ENCODE assay signal across 11 cellular contexts in the genomic region with DNA sequence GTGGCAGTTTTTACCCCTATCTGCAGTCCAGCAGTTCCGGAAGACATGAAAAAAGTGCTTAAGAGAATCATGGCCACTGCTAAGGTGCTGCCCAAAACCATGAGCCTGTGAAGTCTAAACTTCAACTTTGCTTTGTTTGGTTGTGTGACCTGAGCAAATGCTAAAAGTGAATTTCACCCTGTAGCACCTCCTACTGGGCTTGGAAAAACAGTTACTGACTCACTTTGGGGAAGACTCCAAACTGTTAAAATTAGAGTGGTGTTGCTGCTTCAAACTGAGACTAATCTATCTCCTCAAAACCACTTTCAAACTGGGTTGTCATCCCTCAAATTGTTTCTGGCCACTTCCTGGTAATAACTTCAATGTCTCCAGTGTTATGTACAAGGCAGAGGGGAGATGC. TPM values are rescaled to one million over a fixed set of nuclear protein-coding genes. Genes with fewer than 3 reads are reported as not detected.
DNase-seq lines count a peak whose midpoint lies in the region; ATAC-seq and TF ChIP-seq lines count a peak whose summit lies in the region.
"Had no signal": no experiment of that assay in that cellular context is flagged by ENCODE, and none has a peak within 500 bp of the region (broad histone marks: within the 10 kb centered on the region; RNA-seq: fewer than 3 reads in every experiment).

No MANE protein-coding gene starts in this region.

- H4K8ac ChIP-seq in mesendoderm (ENCODE audit: low read depth, low read length), result no peak overlapping the region

- H3K27ac ChIP-seq in mesendoderm (ENCODE audit: low read depth, low read length), result no peak overlapping the region

- no peak overlapping the region for H3K4me3 Mint-ChIP-seq in WTC11
- H3K4me3 Mint-ChIP-seq in activated T-cell treated with anti-CD3 and anti-CD28 coated beads, Interleukin-2, amount 50 U/mL, for 4 hours, result no peak overlapping the region

- H3K4ac ChIP-seq in mesendoderm (ENCODE audit: low read depth, low read length), result no peak overlapping the region

- no peaks in the 10 kb centered on the region for H3K9me3 Mint-ChIP-seq in WTC11
- H3K9me3 Mint-ChIP-seq in activated T-cell treated with anti-CD3 and anti-CD28 coated beads, Interleukin-2, amount 50 U/mL, for 4 hours, result no peaks in the 10 kb centered on the region

- no peak overlapping the region for H2BK5ac ChIP-seq in mesendoderm (ENCODE audit: low read length)

- no peak overlapping the region for H3K56ac ChIP-seq in mesendoderm (ENCODE audit: low read length)

- no peaks in the 10 kb centered on the region for H3K27me3 Mint-ChIP-seq in WTC11 (ENCODE audit: low read depth)
- H3K27me3 Mint-ChIP-seq in activated T-cell treated with anti-CD3 and anti-CD28 coated beads, Interleukin-2, amount 50 U/mL, for 4 hours (ENCODE audit: low read depth), result peaks cover 31% of the 10 kb centered on the region

- H3K4me1 ChIP-seq in mesendoderm (ENCODE audit: control insufficient read depth, low read depth, low read length), result peaks cover 5% of the 10 kb centered on the region

- peaks cover 13% of the 10 kb centered on the region for H3K4me1 Mint-ChIP-seq in WTC11
- H3K4me1 Mint-ChIP-seq in activated T-cell treated with anti-CD3 and anti-CD28 coated beads, Interleukin-2, amount 50 U/mL, for 4 hours (ENCODE audit: low read depth), result no peaks in the 10 kb centered on the region

- H2BK120ac ChIP-seq in mesendoderm (ENCODE audit: low read depth, low read length), result no peak overlapping the region

- H3K36me3 ChIP-seq in mesendoderm (ENCODE audit: control insufficient read depth, insufficient read depth, low read length), result no peaks in the 10 kb centered on the region

- no peaks in the 10 kb centered on the region for H3K36me3 Mint-ChIP-seq in WTC11
- no peaks in the 10 kb centered on the region for H3K36me3 Mint-ChIP-seq in activated T-cell treated with anti-CD3 and anti-CD28 coated beads, Interleukin-2, amount 50 U/mL, for 4 hours (ENCODE audit: insufficient read depth)

- H3K4me3 ChIP-seq in mesendoderm (ENCODE audit: low read length), result no peak overlapping the region

- peak; percentile 81 for ATAC-seq in WTC11
- no peak for ATAC-seq in GM21723 (IDR thresholded peaks at IDR 0.05; ENCODE audit: unreplicated experiment)
- ATAC-seq in GM19035 (IDR thresholded peaks at IDR 0.05; ENCODE audit: unreplicated experiment), result no peak
- no peak for ATAC-seq in activated T-cell treated with anti-CD3 and anti-CD28 coated beads, Interleukin-2, amount 50 U/mL, for 4 hours

- no peak for TF ChIP-seq CTCF in WTC11 (IDR thresholded peaks at IDR 0.05)

- CTCF ChIA-PET in WTC11 (lab: Charles Lee), result no interaction called here

- H2BK15ac ChIP-seq in mesendoderm (replicated peaks; ENCODE audit: low read depth), result no peak overlapping the region

- H4K5ac ChIP-seq in mesendoderm (ENCODE audit: low read length), result no peak overlapping the region

- no peak overlapping the region for H2AK5ac ChIP-seq in mesendoderm (ENCODE audit: low read length)

- H3K23ac ChIP-seq in mesendoderm (ENCODE audit: low read length), result no peak overlapping the region

- no peak overlapping the region for H3K27ac Mint-ChIP-seq in WTC11

- no peak overlapping the region for H3K9ac ChIP-seq in mesendoderm (ENCODE audit: low read length)

- no peak overlapping the region for H3K4me2 ChIP-seq in mesendoderm (ENCODE audit: low read length)

- no peak overlapping the region for H3K18ac ChIP-seq in mesendoderm (ENCODE audit: low read length)

- no peaks in the 10 kb centered on the region for H3K79me2 ChIP-seq in mesendoderm (ENCODE audit: control insufficient read depth, insufficient read depth, low read length)

- WGBS in mesendoderm (ENCODE audit: extremely low coverage, insufficient coverage, low lambda C conversion rate), result no CpG with 5 or more reads among the region's 1 CpG

- H3K27me3 ChIP-seq in mesendoderm (ENCODE audit: insufficient read depth, low read length, poor library complexity), result no peaks in the 10 kb centered on the region

- peak; percentile 18 for DNase-seq in AG20443 (ENCODE audit: low spot score)
- peak; percentile 14 for DNase-seq in H4 (ENCODE audit: low spot score)
- DNase-seq in WTC11 (ENCODE audit: low spot score), result no peak
- peak; percentile 81 for DNase-seq in mesendoderm
- no peak for DNase-seq in activated T-cell treated with anti-CD3 and anti-CD28 coated beads, Interleukin-2, amount 50 U/mL, for 48 hours
- DNase-seq in activated T-cell treated with anti-CD3 and anti-CD28 coated beads, Interleukin-2, amount 50 U/mL, for 4 hours, result no peak
- DNase-seq: activated CD8-positive, alpha-beta memory T cell treated with anti-CD3 and anti-CD28 coated beads, Interleukin-2, amount 50 U/mL, for 4 hours; NCI-H1048; retina had no signal

- POLR2A ChIA-PET in WTC11 (lab: Charles Lee), result no interaction called here

- H3K79me1 ChIP-seq in mesendoderm (ENCODE audit: low read length), result no peaks in the 10 kb centered on the region

TF ChIP-seq in WTC11, 78 proteins besides CTCF, POLR2A, EP300 and RAD21:
- no peak for TF ChIP-seq TEAD4 (CRISPR knock-in tag; IDR thresholded peaks at IDR 0.05)
- TF ChIP-seq TEAD1 (CRISPR knock-in tag; IDR thresholded peaks at IDR 0.05), result no peak
- TF ChIP-seq, protein P1, sequence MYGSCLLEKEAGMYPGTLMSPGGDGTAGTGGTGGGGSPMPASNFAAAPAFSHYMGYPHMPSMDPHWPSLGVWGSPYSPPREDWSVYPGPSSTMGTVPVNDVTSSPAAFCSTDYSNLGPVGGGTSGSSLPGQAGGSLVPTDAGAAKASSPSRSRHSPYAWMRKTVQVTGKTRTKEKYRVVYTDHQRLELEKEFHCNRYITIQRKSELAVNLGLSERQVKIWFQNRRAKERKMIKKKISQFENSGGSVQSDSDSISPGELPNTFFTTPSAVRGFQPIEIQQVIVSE (CRISPR knock-in tag; IDR thresholded peaks at IDR 0.05; ENCODE audit: borderline replicate concordance), result no peak
- TF ChIP-seq, protein P2, sequence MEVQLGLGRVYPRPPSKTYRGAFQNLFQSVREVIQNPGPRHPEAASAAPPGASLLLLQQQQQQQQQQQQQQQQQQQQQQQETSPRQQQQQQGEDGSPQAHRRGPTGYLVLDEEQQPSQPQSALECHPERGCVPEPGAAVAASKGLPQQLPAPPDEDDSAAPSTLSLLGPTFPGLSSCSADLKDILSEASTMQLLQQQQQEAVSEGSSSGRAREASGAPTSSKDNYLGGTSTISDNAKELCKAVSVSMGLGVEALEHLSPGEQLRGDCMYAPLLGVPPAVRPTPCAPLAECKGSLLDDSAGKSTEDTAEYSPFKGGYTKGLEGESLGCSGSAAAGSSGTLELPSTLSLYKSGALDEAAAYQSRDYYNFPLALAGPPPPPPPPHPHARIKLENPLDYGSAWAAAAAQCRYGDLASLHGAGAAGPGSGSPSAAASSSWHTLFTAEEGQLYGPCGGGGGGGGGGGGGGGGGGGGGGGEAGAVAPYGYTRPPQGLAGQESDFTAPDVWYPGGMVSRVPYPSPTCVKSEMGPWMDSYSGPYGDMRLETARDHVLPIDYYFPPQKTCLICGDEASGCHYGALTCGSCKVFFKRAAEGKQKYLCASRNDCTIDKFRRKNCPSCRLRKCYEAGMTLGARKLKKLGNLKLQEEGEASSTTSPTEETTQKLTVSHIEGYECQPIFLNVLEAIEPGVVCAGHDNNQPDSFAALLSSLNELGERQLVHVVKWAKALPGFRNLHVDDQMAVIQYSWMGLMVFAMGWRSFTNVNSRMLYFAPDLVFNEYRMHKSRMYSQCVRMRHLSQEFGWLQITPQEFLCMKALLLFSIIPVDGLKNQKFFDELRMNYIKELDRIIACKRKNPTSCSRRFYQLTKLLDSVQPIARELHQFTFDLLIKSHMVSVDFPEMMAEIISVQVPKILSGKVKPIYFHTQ (CRISPR knock-in tag; IDR thresholded peaks at IDR 0.05), result no peak
- no peak for TF ChIP-seq ATF1 (CRISPR knock-in tag; IDR thresholded peaks at IDR 0.05)
- TF ChIP-seq, protein P3, sequence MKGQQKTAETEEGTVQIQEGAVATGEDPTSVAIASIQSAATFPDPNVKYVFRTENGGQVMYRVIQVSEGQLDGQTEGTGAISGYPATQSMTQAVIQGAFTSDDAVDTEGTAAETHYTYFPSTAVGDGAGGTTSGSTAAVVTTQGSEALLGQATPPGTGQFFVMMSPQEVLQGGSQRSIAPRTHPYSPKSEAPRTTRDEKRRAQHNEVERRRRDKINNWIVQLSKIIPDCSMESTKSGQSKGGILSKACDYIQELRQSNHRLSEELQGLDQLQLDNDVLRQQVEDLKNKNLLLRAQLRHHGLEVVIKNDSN (CRISPR knock-in tag; IDR thresholded peaks at IDR 0.05), result no peak
- TF ChIP-seq, protein P4, sequence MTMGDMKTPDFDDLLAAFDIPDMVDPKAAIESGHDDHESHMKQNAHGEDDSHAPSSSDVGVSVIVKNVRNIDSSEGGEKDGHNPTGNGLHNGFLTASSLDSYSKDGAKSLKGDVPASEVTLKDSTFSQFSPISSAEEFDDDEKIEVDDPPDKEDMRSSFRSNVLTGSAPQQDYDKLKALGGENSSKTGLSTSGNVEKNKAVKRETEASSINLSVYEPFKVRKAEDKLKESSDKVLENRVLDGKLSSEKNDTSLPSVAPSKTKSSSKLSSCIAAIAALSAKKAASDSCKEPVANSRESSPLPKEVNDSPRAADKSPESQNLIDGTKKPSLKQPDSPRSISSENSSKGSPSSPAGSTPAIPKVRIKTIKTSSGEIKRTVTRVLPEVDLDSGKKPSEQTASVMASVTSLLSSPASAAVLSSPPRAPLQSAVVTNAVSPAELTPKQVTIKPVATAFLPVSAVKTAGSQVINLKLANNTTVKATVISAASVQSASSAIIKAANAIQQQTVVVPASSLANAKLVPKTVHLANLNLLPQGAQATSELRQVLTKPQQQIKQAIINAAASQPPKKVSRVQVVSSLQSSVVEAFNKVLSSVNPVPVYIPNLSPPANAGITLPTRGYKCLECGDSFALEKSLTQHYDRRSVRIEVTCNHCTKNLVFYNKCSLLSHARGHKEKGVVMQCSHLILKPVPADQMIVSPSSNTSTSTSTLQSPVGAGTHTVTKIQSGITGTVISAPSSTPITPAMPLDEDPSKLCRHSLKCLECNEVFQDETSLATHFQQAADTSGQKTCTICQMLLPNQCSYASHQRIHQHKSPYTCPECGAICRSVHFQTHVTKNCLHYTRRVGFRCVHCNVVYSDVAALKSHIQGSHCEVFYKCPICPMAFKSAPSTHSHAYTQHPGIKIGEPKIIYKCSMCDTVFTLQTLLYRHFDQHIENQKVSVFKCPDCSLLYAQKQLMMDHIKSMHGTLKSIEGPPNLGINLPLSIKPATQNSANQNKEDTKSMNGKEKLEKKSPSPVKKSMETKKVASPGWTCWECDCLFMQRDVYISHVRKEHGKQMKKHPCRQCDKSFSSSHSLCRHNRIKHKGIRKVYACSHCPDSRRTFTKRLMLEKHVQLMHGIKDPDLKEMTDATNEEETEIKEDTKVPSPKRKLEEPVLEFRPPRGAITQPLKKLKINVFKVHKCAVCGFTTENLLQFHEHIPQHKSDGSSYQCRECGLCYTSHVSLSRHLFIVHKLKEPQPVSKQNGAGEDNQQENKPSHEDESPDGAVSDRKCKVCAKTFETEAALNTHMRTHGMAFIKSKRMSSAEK (CRISPR knock-in tag; IDR thresholded peaks at IDR 0.05; ENCODE audit: borderline replicate concordance), result no peak

RNA-seq across cellular contexts. Expression of a gene that starts 21.3 kb away (rescaled TPM):
- not detected in 2 replicates for total RNA-seq in H4 (2014; rRNA removed; shearing (Covaris generic))
- total RNA-seq in WTC11 (2021), result 0.87 to 1.8 TPM (median 1.2 TPM) in 3 replicates
- 1.9 TPM for polyA plus RNA-seq in mesendoderm (2013, experiment 1 of 2)
- 1.8 TPM for polyA plus RNA-seq in mesendoderm (2013, experiment 2 of 2)
- under 1 TPM; 0.37 to 0.95 (median 0.38) TPM for total RNA-seq in activated T-cell treated with anti-CD3 and anti-CD28 coated beads, Interleukin-2, amount 50 U/mL, for 4 hours

Comparison
In these comparisons a context has a peak if more than half of its experiments do, and no peak if none do; other contexts are left out.
1. DNase-seq: peak in AG20443 (single experiment), H4 (single experiment) and mesendoderm (single experiment); none in WTC11 (single experiment), activated T-cell treated with anti-CD3 and anti-CD28 coated beads, Interleukin-2, amount 50 U/mL, for 48 hours (0 of 2) and activated T-cell treated with anti-CD3 and anti-CD28 coated beads, Interleukin-2, amount 50 U/mL, for 4 hours (single experiment).